Comparison of ENCODE assay signal across 8 cellular contexts in genomic region chr1:23484253-23485001, GRCh38.
DNase-seq lines count a peak whose midpoint lies in the region; ATAC-seq and TF ChIP-seq lines count a peak whose summit lies in the region.

No MANE protein-coding gene starts in this region.

- peak; percentile 53 for ATAC-seq in HG02610 (IDR thresholded peaks at IDR 0.05; ENCODE audit: unreplicated experiment)
- no peak for ATAC-seq in HG03095 (IDR thresholded peaks at IDR 0.05; ENCODE audit: unreplicated experiment)

- DNase-seq in DMS114 treated with DMSO at 0.1 percent for 48 hours (lab: John Stamatoyannopoulos, UW; ENCODE audit: unreplicated experiment) (peak; percentile 88), NCI-H2227 (lab: John Stamatoyannopoulos, UW; ENCODE audit: unreplicated experiment) (peak; percentile 96), choroid plexus epithelial cell (ENCODE audit: low read depth) (peak; percentile 90), kidney glomerular epithelial cell (lab: John Stamatoyannopoulos, UW) (peak; percentile 83)
- peak; percentile 93 for DNase-seq in activated CD4-positive, alpha-beta T cell treated with anti-CD3 and anti-CD28 coated beads for 4 hours
- peak; percentile 81 to 92 for DNase-seq in stimulated activated CD4-positive, alpha-beta T cell treated with anti-CD3 and anti-CD28 coated beads, Interleukin-15, amount 100 ng/mL, for 48 hours (ENCODE audit: low read depth in 2 of 2)

- peak overlapping the region; percentile 62 for H3K4me3 ChIP-seq in choroid plexus epithelial cell (ENCODE audit: low read depth, low read length)

- no peak for TF ChIP-seq CTCF in choroid plexus epithelial cell (conservative IDR thresholded peaks at IDR 0.05; ENCODE audit: low read depth, low read length)
